Comparison of ENCODE assay signal across 1 cellular context in the genomic region with DNA sequence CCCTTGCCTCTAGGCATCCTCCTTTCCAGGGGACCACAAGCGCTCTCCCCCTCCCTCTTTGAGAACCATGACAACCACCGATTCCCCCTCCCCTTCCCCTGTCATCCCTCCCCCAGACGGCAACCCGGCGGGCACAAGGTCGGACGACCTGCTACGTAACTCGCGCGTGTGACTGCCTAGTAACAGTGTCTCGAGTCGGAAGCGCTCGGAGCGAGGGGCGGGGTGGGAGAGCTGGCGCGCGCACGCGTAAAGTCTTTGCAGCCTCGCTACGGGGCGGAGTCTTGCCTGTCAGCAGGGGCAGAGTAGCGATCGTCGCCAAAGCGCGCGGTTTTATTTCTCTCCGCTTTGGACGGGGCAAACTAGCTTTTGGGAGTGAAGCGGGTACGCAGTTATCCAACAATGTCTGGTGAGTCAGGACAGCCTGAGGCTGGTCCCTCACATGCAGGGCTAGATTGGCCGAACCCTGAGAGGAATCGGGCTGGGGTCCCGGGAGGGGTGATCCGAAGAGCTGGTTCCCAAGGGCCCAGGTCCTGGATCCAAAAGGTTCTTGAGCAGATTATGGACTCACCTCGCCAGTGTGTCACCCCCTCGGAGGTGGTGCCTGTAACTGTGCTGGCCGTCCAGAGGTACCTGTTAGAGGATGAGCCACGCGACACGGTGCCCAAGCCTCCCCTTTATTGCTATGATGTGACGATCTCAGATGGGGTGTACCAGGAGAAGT.
TF ChIP-seq lines count a peak whose summit lies in the region.

A gene with protein sequence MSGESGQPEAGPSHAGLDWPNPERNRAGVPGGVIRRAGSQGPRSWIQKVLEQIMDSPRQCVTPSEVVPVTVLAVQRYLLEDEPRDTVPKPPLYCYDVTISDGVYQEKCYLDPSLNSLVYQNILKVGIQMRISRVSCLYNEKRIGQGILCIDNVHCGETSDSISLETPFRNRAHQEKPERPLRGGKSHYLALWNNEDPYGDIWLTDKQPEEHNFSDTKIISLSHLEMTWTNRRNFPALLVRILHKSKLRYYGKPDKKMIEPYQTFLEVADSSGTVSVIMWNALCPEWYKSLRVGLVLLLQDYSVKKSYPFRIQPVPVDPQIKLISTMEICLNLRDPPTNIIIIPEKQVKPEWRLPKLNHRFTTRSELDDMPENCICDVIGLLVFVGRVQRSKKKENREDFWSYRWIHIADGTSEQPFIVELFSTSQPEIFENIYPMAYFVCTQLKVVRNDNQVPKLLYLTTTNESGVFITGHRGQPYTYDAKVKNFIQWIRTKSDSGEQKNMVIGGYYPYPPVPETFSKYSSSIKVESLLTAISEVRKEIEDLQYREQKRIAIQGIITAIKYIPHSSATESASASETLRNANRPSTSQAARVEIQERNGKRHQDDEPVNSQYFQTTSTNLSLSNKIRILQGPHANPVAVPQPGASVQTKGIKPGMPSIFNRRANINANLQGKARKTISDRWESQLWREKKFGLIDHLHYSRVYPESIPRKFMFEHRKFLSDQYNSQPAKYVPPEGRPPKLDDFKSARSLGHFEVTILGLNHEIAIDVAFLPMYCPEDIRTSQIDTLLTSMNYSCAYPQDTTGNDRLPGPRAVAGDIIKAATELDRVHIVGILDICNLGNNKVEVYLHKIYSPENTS (plus strand): TSS at position 297 of the 721 bp plus-strand sequence. CDS start 103 bp downstream, at position 400.

TF ChIP-seq in HepG2, 621 proteins besides CTCF, POLR2A, EP300 and RAD21 (continued from another document):
- TF ChIP-seq ZHX2 (IDR thresholded peaks at IDR 0.05; ENCODE audit: low read depth) (no peak), ZHX2 (CRISPR knock-in tag; IDR thresholded peaks at IDR 0.05; ENCODE audit: borderline replicate concordance) (no peak)
